12 cellular contexts compared by ENCODE assay signal in genomic region chr10:132459252-132460028, GRCh38.
DNase-seq lines count a peak whose midpoint lies in the region; ATAC-seq and TF ChIP-seq lines count a peak whose summit lies in the region.
"Had no signal": no experiment of that assay in that cellular context is flagged by ENCODE, and none has a peak within 500 bp of the region (broad histone marks: within the 10 kb centered on the region; RNA-seq: fewer than 3 reads in every experiment).

No MANE protein-coding gene starts in this region.

- H3K9me3 ChIP-seq in heart left ventricle = no peaks in the 10 kb centered on the region
- H3K9me3 ChIP-seq in right atrium auricular region = no peaks in the 10 kb centered on the region
- no peaks in the 10 kb centered on the region for H3K9me3 ChIP-seq in body of pancreas
- H3K9me3 ChIP-seq in lower lobe of right lung = no peaks in the 10 kb centered on the region
- H3K9me3 ChIP-seq in aorta (ENCODE audit: control insufficient read depth, low read length) = no peaks in the 10 kb centered on the region

- no peak overlapping the region for H3K27ac Mint-ChIP-seq in glutamatergic neuron (ENCODE audit: unreplicated experiment)

- DNase-seq in heart left ventricle (peak in 3 of 5 donors; percentile 22 to 57 (median 25)), right atrium auricular region (ENCODE audit: low spot score) (no peak), body of pancreas (peak; percentile 46 to 72 (median 72)), lower lobe of right lung (peak; percentile 42), aorta (peak; percentile 44 to 75), glutamatergic neuron (no peak)
- DNase-seq: DMS153, NCI-H1930, SW 1271 had no signal

- 86 to 93% (median 88%) methylated on average over 16 to 26 of the region's 26 CpGs for WGBS in heart left ventricle, 4 donors
- 34 to 53% methylated on average over 11 to 25 of the region's 26 CpGs for WGBS in body of pancreas, 2 donors
- 85 to 87% methylated on average over 24 to 26 of the region's 26 CpGs for WGBS in aorta, 2 donors

- H3K4me3 Mint-ChIP-seq in glutamatergic neuron (ENCODE audit: unreplicated experiment) = no peak overlapping the region

- H3K9me3 Mint-ChIP-seq in glutamatergic neuron (ENCODE audit: unreplicated experiment) = peaks cover 3% of the 10 kb centered on the region

- peaks cover 0 to 10% (median 0%) of the 10 kb centered on the region in 9 donors for H3K27me3 ChIP-seq in heart left ventricle
- no peaks in the 10 kb centered on the region for H3K27me3 ChIP-seq in right atrium auricular region
- no peaks in the 10 kb centered on the region for H3K27me3 ChIP-seq in body of pancreas
- peaks cover 10% of the 10 kb centered on the region for H3K27me3 ChIP-seq in lower lobe of right lung (ENCODE audit: low read depth)
- no peaks in the 10 kb centered on the region for H3K27me3 ChIP-seq in aorta (ENCODE audit: control insufficient read depth in 1 of 2, insufficient read depth in 2 of 2, low read length in 1 of 2)

- intact Hi-C loops in heart left ventricle (cut with DNase I) = loop anchor here (2.0 to 10.0 kb wide), 11 partner anchors 43 to 665 kb away; partner anchors contain the start of gene INPP5A (in 7 of the 10)
- intact Hi-C loops in body of pancreas (cut with DNase I) = loop anchor here (5.0 to 10.0 kb wide), 4 partner anchors 118 to 235 kb away; partner anchors contain the start of gene STK32C
- intact Hi-C loops in lower lobe of right lung (cut with DNase I) = loop anchor here (5.0 kb wide), 1 partner anchor 178 kb away; no protein-coding TSS in a partner anchor
- intact Hi-C loops in aorta (cut with DNase I) = loop anchor here (2.0 to 5.0 kb wide), 3 partner anchors 38 to 179 kb away; no protein-coding TSS in a partner anchor

- H3K4me1 ChIP-seq in heart left ventricle = peaks cover 0 to 39% (median 27%) of the 10 kb centered on the region in 12 donors
- H3K4me1 ChIP-seq in right atrium auricular region = peaks cover 0 to 35% of the 10 kb centered on the region in 2 donors
- H3K4me1 ChIP-seq in body of pancreas = peaks cover 34% of the 10 kb centered on the region
- H3K4me1 ChIP-seq in lower lobe of right lung = peaks cover 18% of the 10 kb centered on the region
- H3K4me1 ChIP-seq in aorta (ENCODE audit: control insufficient read depth in 1 of 2, insufficient read depth in 2 of 2, low read length in 2 of 2) = no peaks in the 10 kb centered on the region

- ATAC-seq in heart left ventricle (no peak), body of pancreas (peak; percentile 57), lower lobe of right lung (no peak), aorta (ENCODE audit: low FRiP score) (no peak), GM19397 (IDR thresholded peaks at IDR 0.05; ENCODE audit: unreplicated experiment) (no peak), GM19351 (IDR thresholded peaks at IDR 0.05; ENCODE audit: unreplicated experiment) (no peak)

- TF ChIP-seq POLR2A in heart left ventricle (IDR thresholded peaks at IDR 0.05) = no peak
- no peak for TF ChIP-seq POLR2A in body of pancreas (IDR thresholded peaks at IDR 0.05)

- H3K4me1 Mint-ChIP-seq in glutamatergic neuron (ENCODE audit: low read depth, unreplicated experiment) = no peaks in the 10 kb centered on the region

- H3K36me3 Mint-ChIP-seq in glutamatergic neuron (ENCODE audit: unreplicated experiment) = no peaks in the 10 kb centered on the region

- TF ChIP-seq CTCF in heart left ventricle (IDR thresholded peaks at IDR 0.05) = no peak
- no peak for TF ChIP-seq CTCF in right atrium auricular region (IDR thresholded peaks at IDR 0.05)
- TF ChIP-seq CTCF in body of pancreas (IDR thresholded peaks at IDR 0.05) = no peak
- no peak for TF ChIP-seq CTCF in lower lobe of right lung (IDR thresholded peaks at IDR 0.05)
- TF ChIP-seq CTCF in glutamatergic neuron (IDR thresholded peaks at IDR 0.05; ENCODE audit: partially characterized antibody, unreplicated experiment) = no peak

- H3K36me3 ChIP-seq in heart left ventricle (no peaks in the 10 kb centered on the region), right atrium auricular region (no peaks in the 10 kb centered on the region), body of pancreas (replicated peaks in 1 of 2; ENCODE audit: insufficient read depth in 1 of 2, low read depth in 2 of 2) (no peaks in the 10 kb centered on the region), lower lobe of right lung (no peaks in the 10 kb centered on the region), aorta (ENCODE audit: control insufficient read depth in 1 of 2, insufficient read depth in 2 of 2, low read length in 1 of 2) (no peaks in the 10 kb centered on the region)

- H3K4me3 ChIP-seq in heart left ventricle = no peak overlapping the region
- no peak overlapping the region for H3K4me3 ChIP-seq in right atrium auricular region
- no peak overlapping the region for H3K4me3 ChIP-seq in body of pancreas
- no peak overlapping the region for H3K4me3 ChIP-seq in lower lobe of right lung
- no peak overlapping the region for H3K4me3 ChIP-seq in aorta (ENCODE audit: low read length in 2 of 2)
- H3K4me3 ChIP-seq: PC-9 had no signal

- H3K27ac ChIP-seq in heart left ventricle (no peak overlapping the region), right atrium auricular region (no peak overlapping the region), body of pancreas (no peak overlapping the region), lower lobe of right lung (no peak overlapping the region), aorta (ENCODE audit: low read depth in 1 of 2, low read length in 2 of 2) (no peak overlapping the region)
- H3K27ac ChIP-seq: PC-9 had no signal

- peaks cover 5% of the 10 kb centered on the region for H3K27me3 Mint-ChIP-seq in glutamatergic neuron (ENCODE audit: unreplicated experiment)

Comparison
In these comparisons a context has a peak if more than half of its experiments do, and no peak if none do; other contexts are left out.
1. DNase-seq: peak in heart left ventricle (3 of 5), body of pancreas (4 of 4), lower lobe of right lung (single experiment) and aorta (2 of 2); none in right atrium auricular region (single experiment) and glutamatergic neuron (single experiment).